ENCODE assay signal across 1 cellular context in the genomic region with DNA sequence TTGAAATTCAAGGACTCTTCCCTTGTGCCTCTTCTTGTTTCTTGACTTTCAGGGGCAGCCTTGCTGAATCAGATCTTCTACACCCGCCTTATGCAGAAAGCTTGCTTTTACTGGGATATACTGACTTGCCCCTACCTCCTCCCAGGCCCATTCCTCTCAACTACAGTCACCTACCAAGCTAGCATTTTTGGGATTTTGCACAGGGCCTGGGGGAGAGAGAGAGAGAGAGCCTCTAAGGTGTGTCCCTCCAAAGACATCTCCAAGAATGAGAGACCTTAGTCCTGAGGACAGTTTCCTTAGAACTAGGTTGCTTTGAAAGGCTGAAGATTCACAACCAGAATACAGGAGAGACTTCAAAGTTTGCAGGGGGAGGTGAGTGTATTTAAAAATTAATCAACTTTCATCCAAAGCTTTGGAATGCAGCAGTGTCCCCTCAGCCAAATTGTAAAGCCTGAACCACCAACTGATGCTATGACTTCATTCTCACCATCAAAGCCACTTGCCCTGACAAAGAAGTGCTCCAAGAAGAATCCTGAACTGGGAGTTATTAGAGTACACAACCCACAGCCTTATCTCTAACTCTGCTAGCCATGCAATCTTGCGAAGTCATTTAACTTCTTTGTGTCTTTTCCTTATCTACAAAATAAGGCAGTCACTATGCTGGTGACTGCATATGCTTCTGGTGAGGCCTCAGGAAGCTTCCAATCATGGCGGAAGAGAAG.
TF ChIP-seq lines count a peak whose summit lies in the region.

No MANE protein-coding gene starts in this region.

TF ChIP-seq in K562, 482 proteins besides CTCF, POLR2A, EP300 and RAD21 (continued from another document and continues in another):
- TF ChIP-seq, protein P1, sequence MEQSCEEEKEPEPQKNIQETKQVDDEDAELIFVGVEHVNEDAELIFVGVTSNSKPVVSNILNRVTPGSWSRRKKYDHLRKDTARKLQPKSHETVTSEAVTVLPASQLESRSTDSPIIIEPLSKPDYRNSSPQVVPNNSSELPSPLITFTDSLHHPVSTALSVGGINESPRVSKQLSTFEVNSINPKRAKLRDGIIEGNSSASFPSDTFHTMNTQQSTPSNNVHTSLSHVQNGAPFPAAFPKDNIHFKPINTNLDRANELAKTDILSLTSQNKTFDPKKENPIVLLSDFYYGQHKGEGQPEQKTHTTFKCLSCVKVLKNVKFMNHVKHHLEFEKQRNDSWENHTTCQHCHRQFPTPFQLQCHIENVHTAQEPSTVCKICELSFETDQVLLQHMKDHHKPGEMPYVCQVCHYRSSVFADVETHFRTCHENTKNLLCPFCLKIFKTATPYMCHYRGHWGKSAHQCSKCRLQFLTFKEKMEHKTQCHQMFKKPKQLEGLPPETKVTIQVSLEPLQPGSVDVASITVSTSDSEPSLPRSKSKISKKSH (CRISPR knock-in tag; IDR thresholded peaks at IDR 0.05), result no peak
- TF ChIP-seq SAFB (IDR thresholded peaks at IDR 0.05; ENCODE audit: borderline replicate concordance, low read depth, low read length) (no peak), CBFA2T3 (IDR thresholded peaks at IDR 0.05) (peak; percentile 78), NEUROD1 (IDR thresholded peaks at IDR 0.05; ENCODE audit: borderline replicate concordance, low read depth, low read length, partially characterized antibody) (no peak), FOXK2 (conservative IDR thresholded peaks at IDR 0.05 in 1 of 2, IDR thresholded peaks at IDR 0.05 in 1 of 2; ENCODE audit: low read depth in 2 of 2) (peak; percentile 39 to 45; a peak in 1 of 4 replicates), MAFK (IDR thresholded peaks at IDR 0.05; ENCODE audit: low read length) (peak; percentile 71), ETV5 (CRISPR knock-in tag; IDR thresholded peaks at IDR 0.05; ENCODE audit: low read depth) (no peak), ZNF184 (CRISPR knock-in tag; IDR thresholded peaks at IDR 0.05) (no peak), EWSR1 (IDR thresholded peaks at IDR 0.05; ENCODE audit: borderline replicate concordance, low read depth, partially characterized antibody) (no peak), TAF15 (IDR thresholded peaks at IDR 0.05; ENCODE audit: low read depth, low read length) (no peak), TAF1 (IDR thresholded peaks at IDR 0.05; ENCODE audit: control insufficient read depth, extremely low read depth, insufficient read depth, low read length, severe bottlenecking) (no peak), NR1H2 (CRISPR knock-in tag; IDR thresholded peaks at IDR 0.05) (no peak), ETS2 (tag; IDR thresholded peaks at IDR 0.05; ENCODE audit: borderline replicate concordance, poor library complexity, severe bottlenecking) (no peak), ARID1B (IDR thresholded peaks at IDR 0.05) (peak; percentile 79), SMAD4 (CRISPR knock-in tag; conservative IDR thresholded peaks at IDR 0.05) (peak; percentile 22; the same call in 1 of the 2 replicates), POLR2H (tag; IDR thresholded peaks at IDR 0.05; ENCODE audit: low read depth) (no peak), ZNF197 (CRISPR knock-in tag; IDR thresholded peaks at IDR 0.05; ENCODE audit: low read depth) (no peak), SPI1 (IDR thresholded peaks at IDR 0.05; ENCODE audit: borderline replicate concordance, low read depth, low read length) (no peak), ZNF23 (CRISPR knock-in tag; IDR thresholded peaks at IDR 0.05) (no peak), ZFP1 (CRISPR knock-in tag; IDR thresholded peaks at IDR 0.05) (no peak), CHD1 (IDR thresholded peaks at IDR 0.05; ENCODE audit: low read length) (no peak), ZNF57 (CRISPR knock-in tag; IDR thresholded peaks at IDR 0.05) (no peak), POLR2G (IDR thresholded peaks at IDR 0.05; ENCODE audit: low read depth, low read length) (no peak), NFE2 (IDR thresholded peaks at IDR 0.05; ENCODE audit: low read depth) (peak; percentile 91), ZNF699 (CRISPR knock-in tag; IDR thresholded peaks at IDR 0.05; ENCODE audit: insufficient replicate concordance) (no peak), CCNT2 (IDR thresholded peaks at IDR 0.05; ENCODE audit: borderline replicate concordance, extremely low read depth, insufficient read length, low read depth, low read length) (peak; percentile 54), GTF2E2 (tag; IDR thresholded peaks at IDR 0.05) (no peak), SIRT6 (IDR thresholded peaks at IDR 0.05; ENCODE audit: low read depth, low read length) (no peak), RBM17 (IDR thresholded peaks at IDR 0.05; ENCODE audit: borderline replicate concordance, low read depth, low read length) (no peak), ETV6 (IDR thresholded peaks at IDR 0.05; ENCODE audit: borderline replicate concordance in 1 of 2, low read depth in 2 of 2, low read length in 1 of 2) (no peak), ETV6 (CRISPR knock-in tag; IDR thresholded peaks at IDR 0.05; ENCODE audit: borderline replicate concordance) (no peak), E2F3 (CRISPR knock-in tag; IDR thresholded peaks at IDR 0.05) (no peak)
- TF ChIP-seq, protein P2, sequence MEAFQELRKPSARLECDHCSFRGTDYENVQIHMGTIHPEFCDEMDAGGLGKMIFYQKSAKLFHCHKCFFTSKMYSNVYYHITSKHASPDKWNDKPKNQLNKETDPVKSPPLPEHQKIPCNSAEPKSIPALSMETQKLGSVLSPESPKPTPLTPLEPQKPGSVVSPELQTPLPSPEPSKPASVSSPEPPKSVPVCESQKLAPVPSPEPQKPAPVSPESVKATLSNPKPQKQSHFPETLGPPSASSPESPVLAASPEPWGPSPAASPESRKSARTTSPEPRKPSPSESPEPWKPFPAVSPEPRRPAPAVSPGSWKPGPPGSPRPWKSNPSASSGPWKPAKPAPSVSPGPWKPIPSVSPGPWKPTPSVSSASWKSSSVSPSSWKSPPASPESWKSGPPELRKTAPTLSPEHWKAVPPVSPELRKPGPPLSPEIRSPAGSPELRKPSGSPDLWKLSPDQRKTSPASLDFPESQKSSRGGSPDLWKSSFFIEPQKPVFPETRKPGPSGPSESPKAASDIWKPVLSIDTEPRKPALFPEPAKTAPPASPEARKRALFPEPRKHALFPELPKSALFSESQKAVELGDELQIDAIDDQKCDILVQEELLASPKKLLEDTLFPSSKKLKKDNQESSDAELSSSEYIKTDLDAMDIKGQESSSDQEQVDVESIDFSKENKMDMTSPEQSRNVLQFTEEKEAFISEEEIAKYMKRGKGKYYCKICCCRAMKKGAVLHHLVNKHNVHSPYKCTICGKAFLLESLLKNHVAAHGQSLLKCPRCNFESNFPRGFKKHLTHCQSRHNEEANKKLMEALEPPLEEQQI (IDR thresholded peaks at IDR 0.05), result no peak
- TF ChIP-seq, protein P3, sequence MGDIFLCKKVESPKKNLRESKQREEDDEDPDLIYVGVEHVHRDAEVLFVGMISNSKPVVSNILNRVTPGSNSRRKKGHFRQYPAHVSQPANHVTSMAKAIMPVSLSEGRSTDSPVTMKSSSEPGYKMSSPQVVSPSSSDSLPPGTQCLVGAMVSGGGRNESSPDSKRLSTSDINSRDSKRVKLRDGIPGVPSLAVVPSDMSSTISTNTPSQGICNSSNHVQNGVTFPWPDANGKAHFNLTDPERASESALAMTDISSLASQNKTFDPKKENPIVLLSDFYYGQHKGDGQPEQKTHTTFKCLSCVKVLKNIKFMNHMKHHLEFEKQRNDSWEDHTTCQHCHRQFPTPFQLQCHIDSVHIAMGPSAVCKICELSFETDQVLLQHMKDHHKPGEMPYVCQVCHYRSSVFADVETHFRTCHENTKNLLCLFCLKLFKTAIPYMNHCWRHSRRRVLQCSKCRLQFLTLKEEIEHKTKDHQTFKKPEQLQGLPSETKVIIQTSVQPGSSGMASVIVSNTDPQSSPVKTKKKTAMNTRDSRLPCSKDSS (IDR thresholded peaks at IDR 0.05; ENCODE audit: low read depth, partially characterized antibody), result no peak
- TF ChIP-seq, protein P4, sequence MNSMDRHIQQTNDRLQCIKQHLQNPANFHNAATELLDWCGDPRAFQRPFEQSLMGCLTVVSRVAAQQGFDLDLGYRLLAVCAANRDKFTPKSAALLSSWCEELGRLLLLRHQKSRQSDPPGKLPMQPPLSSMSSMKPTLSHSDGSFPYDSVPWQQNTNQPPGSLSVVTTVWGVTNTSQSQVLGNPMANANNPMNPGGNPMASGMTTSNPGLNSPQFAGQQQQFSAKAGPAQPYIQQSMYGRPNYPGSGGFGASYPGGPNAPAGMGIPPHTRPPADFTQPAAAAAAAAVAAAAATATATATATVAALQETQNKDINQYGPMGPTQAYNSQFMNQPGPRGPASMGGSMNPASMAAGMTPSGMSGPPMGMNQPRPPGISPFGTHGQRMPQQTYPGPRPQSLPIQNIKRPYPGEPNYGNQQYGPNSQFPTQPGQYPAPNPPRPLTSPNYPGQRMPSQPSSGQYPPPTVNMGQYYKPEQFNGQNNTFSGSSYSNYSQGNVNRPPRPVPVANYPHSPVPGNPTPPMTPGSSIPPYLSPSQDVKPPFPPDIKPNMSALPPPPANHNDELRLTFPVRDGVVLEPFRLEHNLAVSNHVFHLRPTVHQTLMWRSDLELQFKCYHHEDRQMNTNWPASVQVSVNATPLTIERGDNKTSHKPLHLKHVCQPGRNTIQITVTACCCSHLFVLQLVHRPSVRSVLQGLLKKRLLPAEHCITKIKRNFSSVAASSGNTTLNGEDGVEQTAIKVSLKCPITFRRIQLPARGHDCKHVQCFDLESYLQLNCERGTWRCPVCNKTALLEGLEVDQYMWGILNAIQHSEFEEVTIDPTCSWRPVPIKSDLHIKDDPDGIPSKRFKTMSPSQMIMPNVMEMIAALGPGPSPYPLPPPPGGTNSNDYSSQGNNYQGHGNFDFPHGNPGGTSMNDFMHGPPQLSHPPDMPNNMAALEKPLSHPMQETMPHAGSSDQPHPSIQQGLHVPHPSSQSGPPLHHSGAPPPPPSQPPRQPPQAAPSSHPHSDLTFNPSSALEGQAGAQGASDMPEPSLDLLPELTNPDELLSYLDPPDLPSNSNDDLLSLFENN (IDR thresholded peaks at IDR 0.05; ENCODE audit: low read depth in 2 of 2, low read length in 2 of 2), result 0 out of 4 replicates have a peak, but pooled peaks of 1 of the 2 experiments have one; percentile 50
- TF ChIP-seq, protein P5, sequence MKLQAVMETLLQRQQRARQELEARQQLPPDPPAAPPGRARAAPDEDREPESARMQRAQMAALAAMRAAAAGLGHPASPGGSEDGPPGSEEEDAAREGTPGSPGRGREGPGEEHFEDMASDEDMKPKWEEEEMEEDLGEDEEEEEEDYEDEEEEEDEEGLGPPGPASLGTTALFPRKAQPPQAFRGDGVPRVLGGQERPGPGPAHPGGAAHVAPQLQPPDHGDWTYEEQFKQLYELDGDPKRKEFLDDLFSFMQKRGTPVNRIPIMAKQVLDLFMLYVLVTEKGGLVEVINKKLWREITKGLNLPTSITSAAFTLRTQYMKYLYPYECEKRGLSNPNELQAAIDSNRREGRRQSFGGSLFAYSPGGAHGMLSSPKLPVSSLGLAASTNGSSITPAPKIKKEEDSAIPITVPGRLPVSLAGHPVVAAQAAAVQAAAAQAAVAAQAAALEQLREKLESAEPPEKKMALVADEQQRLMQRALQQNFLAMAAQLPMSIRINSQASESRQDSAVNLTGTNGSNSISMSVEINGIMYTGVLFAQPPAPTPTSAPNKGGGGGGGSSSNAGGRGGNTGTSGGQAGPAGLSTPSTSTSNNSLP (IDR thresholded peaks at IDR 0.05; ENCODE audit: borderline replicate concordance, low read depth, low read length), result 0 out of 2 replicates have a peak, but pooled peaks have one; percentile 32
- TF ChIP-seq, protein P6, sequence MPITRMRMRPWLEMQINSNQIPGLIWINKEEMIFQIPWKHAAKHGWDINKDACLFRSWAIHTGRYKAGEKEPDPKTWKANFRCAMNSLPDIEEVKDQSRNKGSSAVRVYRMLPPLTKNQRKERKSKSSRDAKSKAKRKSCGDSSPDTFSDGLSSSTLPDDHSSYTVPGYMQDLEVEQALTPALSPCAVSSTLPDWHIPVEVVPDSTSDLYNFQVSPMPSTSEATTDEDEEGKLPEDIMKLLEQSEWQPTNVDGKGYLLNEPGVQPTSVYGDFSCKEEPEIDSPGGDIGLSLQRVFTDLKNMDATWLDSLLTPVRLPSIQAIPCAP (CRISPR knock-in tag; IDR thresholded peaks at IDR 0.05; ENCODE audit: borderline replicate concordance), result no peak
- TF ChIP-seq, protein P7, sequence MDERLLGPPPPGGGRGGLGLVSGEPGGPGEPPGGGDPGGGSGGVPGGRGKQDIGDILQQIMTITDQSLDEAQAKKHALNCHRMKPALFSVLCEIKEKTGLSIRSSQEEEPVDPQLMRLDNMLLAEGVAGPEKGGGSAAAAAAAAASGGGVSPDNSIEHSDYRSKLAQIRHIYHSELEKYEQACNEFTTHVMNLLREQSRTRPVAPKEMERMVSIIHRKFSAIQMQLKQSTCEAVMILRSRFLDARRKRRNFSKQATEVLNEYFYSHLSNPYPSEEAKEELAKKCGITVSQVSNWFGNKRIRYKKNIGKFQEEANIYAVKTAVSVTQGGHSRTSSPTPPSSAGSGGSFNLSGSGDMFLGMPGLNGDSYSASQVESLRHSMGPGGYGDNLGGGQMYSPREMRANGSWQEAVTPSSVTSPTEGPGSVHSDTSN (CRISPR knock-in tag; IDR thresholded peaks at IDR 0.05; ENCODE audit: low read depth), result no peak
- TF ChIP-seq, protein P7 (tag; conservative IDR thresholded peaks at IDR 0.05; ENCODE audit: low read depth), result no peak
- TF ChIP-seq, protein P8, sequence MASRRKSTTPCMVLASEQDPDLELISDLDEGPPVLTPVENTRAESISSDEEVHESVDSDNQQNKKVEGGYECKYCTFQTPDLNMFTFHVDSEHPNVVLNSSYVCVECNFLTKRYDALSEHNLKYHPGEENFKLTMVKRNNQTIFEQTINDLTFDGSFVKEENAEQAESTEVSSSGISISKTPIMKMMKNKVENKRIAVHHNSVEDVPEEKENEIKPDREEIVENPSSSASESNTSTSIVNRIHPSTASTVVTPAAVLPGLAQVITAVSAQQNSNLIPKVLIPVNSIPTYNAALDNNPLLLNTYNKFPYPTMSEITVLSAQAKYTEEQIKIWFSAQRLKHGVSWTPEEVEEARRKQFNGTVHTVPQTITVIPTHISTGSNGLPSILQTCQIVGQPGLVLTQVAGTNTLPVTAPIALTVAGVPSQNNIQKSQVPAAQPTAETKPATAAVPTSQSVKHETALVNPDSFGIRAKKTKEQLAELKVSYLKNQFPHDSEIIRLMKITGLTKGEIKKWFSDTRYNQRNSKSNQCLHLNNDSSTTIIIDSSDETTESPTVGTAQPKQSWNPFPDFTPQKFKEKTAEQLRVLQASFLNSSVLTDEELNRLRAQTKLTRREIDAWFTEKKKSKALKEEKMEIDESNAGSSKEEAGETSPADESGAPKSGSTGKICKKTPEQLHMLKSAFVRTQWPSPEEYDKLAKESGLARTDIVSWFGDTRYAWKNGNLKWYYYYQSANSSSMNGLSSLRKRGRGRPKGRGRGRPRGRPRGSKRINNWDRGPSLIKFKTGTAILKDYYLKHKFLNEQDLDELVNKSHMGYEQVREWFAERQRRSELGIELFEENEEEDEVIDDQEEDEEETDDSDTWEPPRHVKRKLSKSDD (conservative IDR thresholded peaks at IDR 0.05; ENCODE audit: low read length), result no peak
- TF ChIP-seq, protein P9, sequence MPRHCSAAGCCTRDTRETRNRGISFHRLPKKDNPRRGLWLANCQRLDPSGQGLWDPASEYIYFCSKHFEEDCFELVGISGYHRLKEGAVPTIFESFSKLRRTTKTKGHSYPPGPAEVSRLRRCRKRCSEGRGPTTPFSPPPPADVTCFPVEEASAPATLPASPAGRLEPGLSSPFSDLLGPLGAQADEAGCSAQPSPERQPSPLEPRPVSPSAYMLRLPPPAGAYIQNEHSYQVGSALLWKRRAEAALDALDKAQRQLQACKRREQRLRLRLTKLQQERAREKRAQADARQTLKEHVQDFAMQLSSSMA (CRISPR knock-in tag; IDR thresholded peaks at IDR 0.05), result no peak
